ENCODE assay signal across 20 cellular contexts in the genomic region with DNA sequence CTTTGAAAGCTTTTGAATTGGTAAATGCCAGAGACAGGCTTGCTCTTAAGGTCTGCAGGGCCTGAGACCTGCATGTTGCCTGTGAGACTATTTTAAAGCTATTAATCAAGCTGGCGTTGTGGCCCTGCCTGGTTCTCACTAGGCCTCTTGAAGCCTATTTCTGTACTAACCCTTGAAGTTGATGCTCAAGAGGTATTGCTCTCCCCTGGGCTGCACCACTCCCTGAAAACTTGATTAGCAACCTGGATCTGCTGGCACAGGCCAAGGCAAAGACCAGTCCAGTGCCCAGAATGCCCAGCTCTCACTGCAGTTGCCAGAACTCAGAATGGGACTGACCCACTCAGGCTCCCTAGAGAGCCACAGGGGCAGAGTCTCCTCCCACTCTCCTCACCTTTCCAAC.
"Had no signal": no experiment of that assay in that cellular context is flagged by ENCODE, and none has a peak within 500 bp of the region (broad histone marks: within the 10 kb centered on the region; RNA-seq: fewer than 3 reads in every experiment).

No MANE protein-coding gene starts in this region.

- H3K4me3 ChIP-seq: ovary, prostate gland, right lobe of liver, smooth muscle cell, thoracic aorta had no signal

- DNase-seq: activated CD4-positive, alpha-beta memory T cell treated with anti-CD3 and anti-CD28 coated beads for 36 hours; activated CD4-positive, alpha-beta T cell treated with anti-CD3 and anti-CD28 coated beads for 4 hours; activated CD4-positive, CD25-positive, alpha-beta regulatory T cell; activated effector memory CD4-positive, alpha-beta T cell treated with Interleukin-2 at 50 U/mL for 16 hours; activated naive CD4-positive, alpha-beta T cell treated with anti-CD3 and anti-CD28 coated beads for 36 hours; activated naive CD8-positive, alpha-beta T cell treated with anti-CD3 and anti-CD28 coated beads, Interleukin-2, amount 10 ng/mL, durations not matched to agents 7 days and 5 days; activated T-cell treated with anti-CD3 and anti-CD28 coated beads, Interleukin-2, amount 50 U/mL, for 72 hours; amniotic stem cell; mesendoderm; naive thymus-derived CD4-positive, alpha-beta T cell; ovary; right lobe of liver; stimulated activated CD4-positive, alpha-beta T cell treated with anti-CD3 and anti-CD28 coated beads, Interleukin-15, amount 100 ng/mL, for 24 hours; stimulated activated naive CD4-positive, alpha-beta T cell; T1000 had no signal

- H3K27ac Mint-ChIP-seq: activated CD4-positive, alpha-beta memory T cell treated with anti-CD3 and anti-CD28 coated beads for 36 hours; activated naive CD4-positive, alpha-beta T cell treated with anti-CD3 and anti-CD28 coated beads for 36 hours; activated naive CD8-positive, alpha-beta T cell treated with anti-CD3 and anti-CD28 coated beads, Interleukin-2, amount 10 ng/mL, durations not matched to agents 7 days and 5 days; activated T-cell treated with anti-CD3 and anti-CD28 coated beads, Interleukin-2, amount 50 U/mL, for 72 hours; naive thymus-derived CD4-positive, alpha-beta T cell; T-helper 1 cell treated with Interleukin-12 subunit alpha and Interleukin-12 subunit beta and Interleukin-4 antibody, amounts not matched to agents 30 μg/mL and 1 μg/mL, for 36 hours had no signal

- H3K4me3 Mint-ChIP-seq: activated CD4-positive, alpha-beta memory T cell treated with anti-CD3 and anti-CD28 coated beads for 36 hours; activated naive CD4-positive, alpha-beta T cell treated with anti-CD3 and anti-CD28 coated beads for 36 hours; activated naive CD8-positive, alpha-beta T cell treated with anti-CD3 and anti-CD28 coated beads, Interleukin-2, amount 10 ng/mL, durations not matched to agents 7 days and 5 days; activated T-cell treated with anti-CD3 and anti-CD28 coated beads, Interleukin-2, amount 50 U/mL, for 72 hours; naive thymus-derived CD4-positive, alpha-beta T cell; T-helper 1 cell treated with Interleukin-12 subunit alpha and Interleukin-12 subunit beta and Interleukin-4 antibody, amounts not matched to agents 30 μg/mL and 1 μg/mL, for 36 hours had no signal

- H3K36me3 ChIP-seq: neutrophil, ovary, prostate gland, right lobe of liver, thoracic aorta had no signal

- H3K4me1 ChIP-seq: prostate gland, right lobe of liver had no signal

- H3K36me3 Mint-ChIP-seq: activated CD4-positive, alpha-beta memory T cell treated with anti-CD3 and anti-CD28 coated beads for 36 hours; activated naive CD8-positive, alpha-beta T cell treated with anti-CD3 and anti-CD28 coated beads, Interleukin-2, amount 10 ng/mL, durations not matched to agents 7 days and 5 days; naive thymus-derived CD4-positive, alpha-beta T cell had no signal

- ATAC-seq: activated T-cell treated with anti-CD3 and anti-CD28 coated beads, Interleukin-2, amount 50 U/mL, for 72 hours; naive thymus-derived CD4-positive, alpha-beta T cell; right lobe of liver had no signal

- H3K4me1 Mint-ChIP-seq: activated naive CD8-positive, alpha-beta T cell treated with anti-CD3 and anti-CD28 coated beads, Interleukin-2, amount 10 ng/mL, durations not matched to agents 7 days and 5 days; naive thymus-derived CD4-positive, alpha-beta T cell had no signal

- H3K9me3 Mint-ChIP-seq: activated CD4-positive, alpha-beta memory T cell treated with anti-CD3 and anti-CD28 coated beads for 36 hours; activated naive CD8-positive, alpha-beta T cell treated with anti-CD3 and anti-CD28 coated beads, Interleukin-2, amount 10 ng/mL, durations not matched to agents 7 days and 5 days; T-helper 1 cell treated with Interleukin-12 subunit alpha and Interleukin-12 subunit beta and Interleukin-4 antibody, amounts not matched to agents 30 μg/mL and 1 μg/mL, for 36 hours had no signal

- H3K27me3 Mint-ChIP-seq: activated CD4-positive, alpha-beta memory T cell treated with anti-CD3 and anti-CD28 coated beads for 36 hours; activated naive CD8-positive, alpha-beta T cell treated with anti-CD3 and anti-CD28 coated beads, Interleukin-2, amount 10 ng/mL, durations not matched to agents 7 days and 5 days; naive thymus-derived CD4-positive, alpha-beta T cell had no signal

- H3K9me3 ChIP-seq: neutrophil, ovary, prostate gland, right lobe of liver, thoracic aorta had no signal
